Comparison of ENCODE assay signal across 2 cellular contexts in the genomic region with DNA sequence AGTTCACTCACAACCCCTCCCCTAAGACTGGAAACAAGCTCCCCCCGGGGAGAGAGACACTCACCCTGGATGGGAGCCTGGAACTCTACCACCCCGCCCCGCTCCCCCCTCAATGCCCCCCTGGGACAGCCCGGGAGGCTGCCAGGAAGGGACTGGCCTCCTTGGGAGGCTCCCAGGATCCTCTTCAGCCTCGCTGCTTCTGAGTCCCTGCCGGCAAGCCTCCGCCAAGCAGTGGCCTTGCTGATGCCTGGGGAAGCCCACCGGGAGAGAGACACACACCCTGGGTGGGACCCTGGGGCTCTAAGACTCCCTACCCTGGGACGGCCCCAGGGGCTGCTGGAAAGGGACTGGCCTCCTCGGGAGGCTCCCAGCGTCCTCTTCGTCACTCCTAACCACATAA.
TF ChIP-seq lines count a peak whose summit lies in the region.

No MANE protein-coding gene starts in this region.

TF ChIP-seq in A549, 52 proteins besides CTCF, POLR2A, EP300 and RAD21:
- TF ChIP-seq JUNB (IDR thresholded peaks at IDR 0.05) = no peak
- no peak for TF ChIP-seq ZC3H11A (IDR thresholded peaks at IDR 0.05)
- no peak for TF ChIP-seq EHF (CRISPR knock-in tag; IDR thresholded peaks at IDR 0.05)
- TF ChIP-seq TP53 (CRISPR knock-in tag; IDR thresholded peaks at IDR 0.05) = no peak
- no peak for TF ChIP-seq CBX2 (IDR thresholded peaks at IDR 0.05; ENCODE audit: borderline replicate concordance, low read depth)
- no peak for TF ChIP-seq HEYL (CRISPR knock-in tag; IDR thresholded peaks at IDR 0.05)
- TF ChIP-seq PHF8 (IDR thresholded peaks at IDR 0.05; ENCODE audit: borderline replicate concordance, low read depth) = no peak
- no peak for TF ChIP-seq CHD2 (IDR thresholded peaks at IDR 0.05; ENCODE audit: low read length, partially characterized antibody)
TF ChIP-seq in A549: peak in this region for 0.

TF ChIP-seq in GM23338, 12 proteins besides CTCF, POLR2A, EP300 and RAD21:
- TF ChIP-seq POLR2AphosphoS5 (IDR thresholded peaks at IDR 0.05; ENCODE audit: low read depth) (no peak), EZH2phosphoT487 (IDR thresholded peaks at IDR 0.05; ENCODE audit: unreplicated experiment) (no peak), CREB1 (CRISPR knock-in tag; IDR thresholded peaks at IDR 0.05; ENCODE audit: low read depth) (no peak), ZNF114 (CRISPR knock-in tag; IDR thresholded peaks at IDR 0.05) (no peak), STAT1 (IDR thresholded peaks at IDR 0.05; ENCODE audit: unreplicated experiment) (no peak), ZNF331 (CRISPR knock-in tag; IDR thresholded peaks at IDR 0.05; ENCODE audit: low read depth) (no peak), NANOG (IDR thresholded peaks at IDR 0.05; ENCODE audit: borderline replicate concordance) (no peak), JUNB (IDR thresholded peaks at IDR 0.05; ENCODE audit: unreplicated experiment) (no peak), EZH2 (IDR thresholded peaks at IDR 0.05; ENCODE audit: low read depth, unreplicated experiment) (no peak)
- TF ChIP-seq, protein P1, sequence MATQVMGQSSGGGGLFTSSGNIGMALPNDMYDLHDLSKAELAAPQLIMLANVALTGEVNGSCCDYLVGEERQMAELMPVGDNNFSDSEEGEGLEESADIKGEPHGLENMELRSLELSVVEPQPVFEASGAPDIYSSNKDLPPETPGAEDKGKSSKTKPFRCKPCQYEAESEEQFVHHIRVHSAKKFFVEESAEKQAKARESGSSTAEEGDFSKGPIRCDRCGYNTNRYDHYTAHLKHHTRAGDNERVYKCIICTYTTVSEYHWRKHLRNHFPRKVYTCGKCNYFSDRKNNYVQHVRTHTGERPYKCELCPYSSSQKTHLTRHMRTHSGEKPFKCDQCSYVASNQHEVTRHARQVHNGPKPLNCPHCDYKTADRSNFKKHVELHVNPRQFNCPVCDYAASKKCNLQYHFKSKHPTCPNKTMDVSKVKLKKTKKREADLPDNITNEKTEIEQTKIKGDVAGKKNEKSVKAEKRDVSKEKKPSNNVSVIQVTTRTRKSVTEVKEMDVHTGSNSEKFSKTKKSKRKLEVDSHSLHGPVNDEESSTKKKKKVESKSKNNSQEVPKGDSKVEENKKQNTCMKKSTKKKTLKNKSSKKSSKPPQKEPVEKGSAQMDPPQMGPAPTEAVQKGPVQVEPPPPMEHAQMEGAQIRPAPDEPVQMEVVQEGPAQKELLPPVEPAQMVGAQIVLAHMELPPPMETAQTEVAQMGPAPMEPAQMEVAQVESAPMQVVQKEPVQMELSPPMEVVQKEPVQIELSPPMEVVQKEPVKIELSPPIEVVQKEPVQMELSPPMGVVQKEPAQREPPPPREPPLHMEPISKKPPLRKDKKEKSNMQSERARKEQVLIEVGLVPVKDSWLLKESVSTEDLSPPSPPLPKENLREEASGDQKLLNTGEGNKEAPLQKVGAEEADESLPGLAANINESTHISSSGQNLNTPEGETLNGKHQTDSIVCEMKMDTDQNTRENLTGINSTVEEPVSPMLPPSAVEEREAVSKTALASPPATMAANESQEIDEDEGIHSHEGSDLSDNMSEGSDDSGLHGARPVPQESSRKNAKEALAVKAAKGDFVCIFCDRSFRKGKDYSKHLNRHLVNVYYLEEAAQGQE (IDR thresholded peaks at IDR 0.05; ENCODE audit: unreplicated experiment) = no peak
- TF ChIP-seq, protein P2, sequence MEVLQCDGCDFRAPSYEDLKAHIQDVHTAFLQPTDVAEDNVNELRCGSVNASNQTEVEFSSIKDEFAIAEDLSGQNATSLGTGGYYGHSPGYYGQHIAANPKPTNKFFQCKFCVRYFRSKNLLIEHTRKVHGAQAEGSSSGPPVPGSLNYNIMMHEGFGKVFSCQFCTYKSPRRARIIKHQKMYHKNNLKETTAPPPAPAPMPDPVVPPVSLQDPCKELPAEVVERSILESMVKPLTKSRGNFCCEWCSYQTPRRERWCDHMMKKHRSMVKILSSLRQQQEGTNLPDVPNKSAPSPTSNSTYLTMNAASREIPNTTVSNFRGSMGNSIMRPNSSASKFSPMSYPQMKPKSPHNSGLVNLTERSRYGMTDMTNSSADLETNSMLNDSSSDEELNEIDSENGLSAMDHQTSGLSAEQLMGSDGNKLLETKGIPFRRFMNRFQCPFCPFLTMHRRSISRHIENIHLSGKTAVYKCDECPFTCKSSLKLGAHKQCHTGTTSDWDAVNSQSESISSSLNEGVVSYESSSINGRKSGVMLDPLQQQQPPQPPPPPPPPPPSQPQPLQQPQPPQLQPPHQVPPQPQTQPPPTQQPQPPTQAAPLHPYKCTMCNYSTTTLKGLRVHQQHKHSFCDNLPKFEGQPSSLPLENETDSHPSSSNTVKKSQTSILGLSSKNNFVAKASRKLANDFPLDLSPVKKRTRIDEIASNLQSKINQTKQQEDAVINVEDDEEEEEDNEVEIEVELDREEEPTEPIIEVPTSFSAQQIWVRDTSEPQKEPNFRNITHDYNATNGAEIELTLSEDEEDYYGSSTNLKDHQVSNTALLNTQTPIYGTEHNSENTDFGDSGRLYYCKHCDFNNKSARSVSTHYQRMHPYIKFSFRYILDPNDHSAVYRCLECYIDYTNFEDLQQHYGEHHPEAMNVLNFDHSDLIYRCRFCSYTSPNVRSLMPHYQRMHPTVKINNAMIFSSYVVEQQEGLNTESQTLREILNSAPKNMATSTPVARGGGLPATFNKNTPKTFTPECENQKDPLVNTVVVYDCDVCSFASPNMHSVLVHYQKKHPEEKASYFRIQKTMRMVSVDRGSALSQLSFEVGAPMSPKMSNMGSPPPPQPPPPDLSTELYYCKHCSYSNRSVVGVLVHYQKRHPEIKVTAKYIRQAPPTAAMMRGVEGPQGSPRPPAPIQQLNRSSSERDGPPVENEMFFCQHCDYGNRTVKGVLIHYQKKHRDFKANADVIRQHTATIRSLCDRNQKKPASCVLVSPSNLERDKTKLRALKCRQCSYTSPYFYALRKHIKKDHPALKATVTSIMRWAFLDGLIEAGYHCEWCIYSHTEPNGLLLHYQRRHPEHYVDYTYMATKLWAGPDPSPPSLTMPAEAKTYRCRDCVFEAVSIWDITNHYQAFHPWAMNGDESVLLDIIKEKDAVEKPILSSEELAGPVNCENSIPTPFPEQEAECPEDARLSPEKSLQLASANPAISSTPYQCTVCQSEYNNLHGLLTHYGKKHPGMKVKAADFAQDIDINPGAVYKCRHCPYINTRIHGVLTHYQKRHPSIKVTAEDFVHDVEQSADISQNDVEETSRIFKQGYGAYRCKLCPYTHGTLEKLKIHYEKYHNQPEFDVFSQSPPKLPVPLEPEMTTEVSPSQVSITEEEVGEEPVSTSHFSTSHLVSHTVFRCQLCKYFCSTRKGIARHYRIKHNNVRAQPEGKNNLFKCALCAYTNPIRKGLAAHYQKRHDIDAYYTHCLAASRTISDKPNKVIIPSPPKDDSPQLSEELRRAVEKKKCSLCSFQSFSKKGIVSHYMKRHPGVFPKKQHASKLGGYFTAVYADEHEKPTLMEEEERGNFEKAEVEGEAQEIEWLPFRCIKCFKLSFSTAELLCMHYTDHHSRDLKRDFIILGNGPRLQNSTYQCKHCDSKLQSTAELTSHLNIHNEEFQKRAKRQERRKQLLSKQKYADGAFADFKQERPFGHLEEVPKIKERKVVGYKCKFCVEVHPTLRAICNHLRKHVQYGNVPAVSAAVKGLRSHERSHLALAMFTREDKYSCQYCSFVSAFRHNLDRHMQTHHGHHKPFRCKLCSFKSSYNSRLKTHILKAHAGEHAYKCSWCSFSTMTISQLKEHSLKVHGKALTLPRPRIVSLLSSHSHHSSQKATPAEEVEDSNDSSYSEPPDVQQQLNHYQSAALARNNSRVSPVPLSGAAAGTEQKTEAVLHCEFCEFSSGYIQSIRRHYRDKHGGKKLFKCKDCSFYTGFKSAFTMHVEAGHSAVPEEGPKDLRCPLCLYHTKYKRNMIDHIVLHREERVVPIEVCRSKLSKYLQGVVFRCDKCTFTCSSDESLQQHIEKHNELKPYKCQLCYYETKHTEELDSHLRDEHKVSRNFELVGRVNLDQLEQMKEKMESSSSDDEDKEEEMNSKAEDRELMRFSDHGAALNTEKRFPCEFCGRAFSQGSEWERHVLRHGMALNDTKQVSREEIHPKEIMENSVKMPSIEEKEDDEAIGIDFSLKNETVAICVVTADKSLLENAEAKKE (CRISPR knock-in tag; IDR thresholded peaks at IDR 0.05) = no peak
- TF ChIP-seq, protein P3, sequence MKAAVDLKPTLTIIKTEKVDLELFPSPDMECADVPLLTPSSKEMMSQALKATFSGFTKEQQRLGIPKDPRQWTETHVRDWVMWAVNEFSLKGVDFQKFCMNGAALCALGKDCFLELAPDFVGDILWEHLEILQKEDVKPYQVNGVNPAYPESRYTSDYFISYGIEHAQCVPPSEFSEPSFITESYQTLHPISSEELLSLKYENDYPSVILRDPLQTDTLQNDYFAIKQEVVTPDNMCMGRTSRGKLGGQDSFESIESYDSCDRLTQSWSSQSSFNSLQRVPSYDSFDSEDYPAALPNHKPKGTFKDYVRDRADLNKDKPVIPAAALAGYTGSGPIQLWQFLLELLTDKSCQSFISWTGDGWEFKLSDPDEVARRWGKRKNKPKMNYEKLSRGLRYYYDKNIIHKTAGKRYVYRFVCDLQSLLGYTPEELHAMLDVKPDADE (IDR thresholded peaks at IDR 0.05) = no peak
